8 cellular contexts compared by ENCODE assay signal in genomic region chr14:24332094-24332983, GRCh38. TPM values are rescaled to one million over a fixed set of nuclear protein-coding genes. Genes with fewer than 3 reads are reported as not detected.
DNase-seq lines count a peak whose midpoint lies in the region; ATAC-seq and TF ChIP-seq lines count a peak whose summit lies in the region.

No MANE protein-coding gene starts in this region.

- H3K27ac Mint-ChIP-seq in glutamatergic neuron (ENCODE audit: unreplicated experiment), result peak overlapping the region; percentile 69

- H3K27me3 ChIP-seq in RWPE2 (ENCODE audit: insufficient read depth, poor library complexity, severe bottlenecking) (peaks cover 23% of the 10 kb centered on the region), upper lobe of left lung (peaks cover 0 to 8% (median 0%) of the 10 kb centered on the region in 4 donors)

- H3K4me1 ChIP-seq in RWPE2 (ENCODE audit: insufficient read depth, poor library complexity, severe bottlenecking) (peaks cover 3% of the 10 kb centered on the region), upper lobe of left lung (peaks cover 48 to 76% (median 66%) of the 10 kb centered on the region in 4 donors)

- DNase-seq in Daoy (ENCODE audit: low read depth) (peak; percentile 73), RWPE2 (ENCODE audit: low spot score) (no peak), glutamatergic neuron (peak; percentile 73), pons (ENCODE audit: low spot score) (peak; percentile 64), upper lobe of left lung (peak; percentile 85 to 91)
- peak; percentile 93 for DNase-seq in Jurkat, Clone E6-1 (ENCODE audit: low read depth, low spot score)
- peak; percentile 32 to 68 (median 58) for DNase-seq in activated naive CD4-positive, alpha-beta T cell (lab: John Stamatoyannopoulos, UW)

- TF ChIP-seq EP300 in upper lobe of left lung (IDR thresholded peaks at IDR 0.05), result no peak

- H3K9me3 ChIP-seq in RWPE2 (ENCODE audit: severe bottlenecking) (no peaks in the 10 kb centered on the region), upper lobe of left lung (no peaks in the 10 kb centered on the region)

- peaks cover 10% of the 10 kb centered on the region for H3K9me3 Mint-ChIP-seq in glutamatergic neuron (ENCODE audit: unreplicated experiment)

- ATAC-seq in GM21717 (IDR thresholded peaks at IDR 0.05; ENCODE audit: unreplicated experiment) (peak; percentile 88), RWPE2 (ENCODE audit: low read depth) (peak; percentile 61), upper lobe of left lung (ENCODE audit: low FRiP score in 2 of 2) (peak; percentile 78 to 80)

- H3K36me3 ChIP-seq in RWPE2 (ENCODE audit: low read depth) (no peaks in the 10 kb centered on the region), upper lobe of left lung (peaks cover 0 to 9% (median 2%) of the 10 kb centered on the region in 4 donors)

- TF ChIP-seq POLR2A in upper lobe of left lung (IDR thresholded peaks at IDR 0.05), result no peak

- peak; percentile 82 for TF ChIP-seq CTCF in RWPE2 (IDR thresholded peaks at IDR 0.05; ENCODE audit: poor library complexity, severe bottlenecking)
- TF ChIP-seq CTCF in glutamatergic neuron (IDR thresholded peaks at IDR 0.05; ENCODE audit: partially characterized antibody, unreplicated experiment), result peak; percentile 82
- peak; percentile 70 to 85 (median 82) for TF ChIP-seq CTCF in upper lobe of left lung (IDR thresholded peaks at IDR 0.05)

- WGBS in upper lobe of left lung, 2 donors, result 32% methylated on average over 47 to 62 of the region's 62 CpGs

- peak overlapping the region; percentile 84 for H3K4me3 Mint-ChIP-seq in glutamatergic neuron (ENCODE audit: unreplicated experiment)

- peaks cover 4% of the 10 kb centered on the region for H3K36me3 Mint-ChIP-seq in glutamatergic neuron (ENCODE audit: unreplicated experiment)

- H3K27ac ChIP-seq in RWPE2 (ENCODE audit: poor library complexity, severe bottlenecking), result no peak overlapping the region
- H3K27ac ChIP-seq in upper lobe of left lung, result peak overlapping the region in 2 of 4 donors; percentile 53 to 89

- H3K27me3 Mint-ChIP-seq in glutamatergic neuron (ENCODE audit: unreplicated experiment), result peaks cover 33% of the 10 kb centered on the region

- H3K4me1 Mint-ChIP-seq in glutamatergic neuron (ENCODE audit: low read depth, unreplicated experiment), result peaks cover 10% of the 10 kb centered on the region

- no peak overlapping the region for H3K4me3 ChIP-seq in Jurkat, Clone E6-1 (ENCODE audit: low read length)
- no peak overlapping the region for H3K4me3 ChIP-seq in RWPE2 (ENCODE audit: severe bottlenecking)
- H3K4me3 ChIP-seq in upper lobe of left lung, result peak overlapping the region in 3 of 4 donors; percentile 34 to 55 (median 50)

RNA-seq across cellular contexts. Expression of gene ADCY4, which starts 2.5 kb away (rescaled TPM):
- total RNA-seq in Daoy (2014; rRNA removed; shearing (Covaris generic)), result 0.17 TPM in 1 of 2 replicates, not detected in the other
- polyA plus RNA-seq in Jurkat, Clone E6-1 (2012; ENCODE audit: insufficient read depth, insufficient read length), result not detected
- not detected for total RNA-seq in glutamatergic neuron (ENCODE audit: unreplicated experiment)
- total RNA-seq in upper lobe of left lung, result 100 to 1,000 TPM in 2 of 6 donors, 10 to 100 TPM in 4; 22.4 to 159 (median 43.7) TPM

RNA-seq across cellular contexts. Expression of gene RIPK3, which starts 7.5 kb away (rescaled TPM):
- not detected in 2 replicates for total RNA-seq in Daoy (2014; rRNA removed; shearing (Covaris generic))
- 7.0 TPM for polyA plus RNA-seq in Jurkat, Clone E6-1 (2012; ENCODE audit: insufficient read depth, insufficient read length)
- total RNA-seq in glutamatergic neuron (ENCODE audit: unreplicated experiment) (not detected), upper lobe of left lung (10 to 100 TPM; 16.1 to 92.2 (median 29.1) TPM)

RNA-seq across cellular contexts. Expression of gene LTB4R, which starts 21.0 kb away (rescaled TPM):
- total RNA-seq in Daoy (2014; rRNA removed; shearing (Covaris generic)), result 2.5 and 6.3 TPM in 2 replicates
- 10.9 TPM for polyA plus RNA-seq in Jurkat, Clone E6-1 (2012; ENCODE audit: insufficient read depth, insufficient read length)
- total RNA-seq in glutamatergic neuron (ENCODE audit: unreplicated experiment), result 7.1 TPM
- total RNA-seq in upper lobe of left lung, result 10 to 100 TPM; 11.1 to 71.2 (median 17.7) TPM

RNA-seq across cellular contexts. Expression of gene LTB4R2, which starts 22.4 kb away (rescaled TPM):
- total RNA-seq in Daoy (2014; rRNA removed; shearing (Covaris generic)), result 6.9 and 16.7 TPM in 2 replicates
- polyA plus RNA-seq in Jurkat, Clone E6-1 (2012; ENCODE audit: insufficient read depth, insufficient read length), result 12.5 TPM
- total RNA-seq in glutamatergic neuron (ENCODE audit: unreplicated experiment), result 8.9 TPM
- 10 to 100 TPM in 4 of 6 donors, 1 to 10 TPM in 2; 6.2 to 49.2 (median 10.9) TPM for total RNA-seq in upper lobe of left lung

RNA-seq across cellular contexts. Expression of gene CIDEB, which starts 24.6 kb away (rescaled TPM):
- total RNA-seq in Daoy (2014; rRNA removed; shearing (Covaris generic)), result 0.06 TPM in 1 of 2 replicates, not detected in the other
- 15.1 TPM for polyA plus RNA-seq in Jurkat, Clone E6-1 (2012; ENCODE audit: insufficient read depth, insufficient read length)
- total RNA-seq in glutamatergic neuron (ENCODE audit: unreplicated experiment) (1.8 TPM), upper lobe of left lung (10 to 100 TPM in 5 of 6 donors, 1 to 10 TPM in 1; 9.4 to 14.8 (median 12.8) TPM)

Comparison
In these comparisons a context has a peak if more than half of its experiments do, and no peak if none do; other contexts are left out.
1. H3K4me3 ChIP-seq: peak in upper lobe of left lung (3 of 4); none in Jurkat, Clone E6-1 (single experiment) and RWPE2 (single experiment).
2. RNA of gene ADCY4, which starts 2.5 kb away (total RNA-seq): 22.4 to 159 TPM in upper lobe of left lung; 0.17 TPM in Daoy and not detected in glutamatergic neuron (single experiment); every median in the first group is over 10 times any median in the second.
3. RNA of gene RIPK3, which starts 7.5 kb away (total RNA-seq): 16.1 to 92.2 TPM in upper lobe of left lung; not detected in Daoy and not detected in glutamatergic neuron (single experiment); every median in the first group is over 10 times any median in the second.
4. Peak in every context shown above with its lines, with median percentiles within 50 percentile points of each other: ATAC-seq and CTCF ChIP-seq.